7 cellular contexts compared by ENCODE assay signal in the genomic region with DNA sequence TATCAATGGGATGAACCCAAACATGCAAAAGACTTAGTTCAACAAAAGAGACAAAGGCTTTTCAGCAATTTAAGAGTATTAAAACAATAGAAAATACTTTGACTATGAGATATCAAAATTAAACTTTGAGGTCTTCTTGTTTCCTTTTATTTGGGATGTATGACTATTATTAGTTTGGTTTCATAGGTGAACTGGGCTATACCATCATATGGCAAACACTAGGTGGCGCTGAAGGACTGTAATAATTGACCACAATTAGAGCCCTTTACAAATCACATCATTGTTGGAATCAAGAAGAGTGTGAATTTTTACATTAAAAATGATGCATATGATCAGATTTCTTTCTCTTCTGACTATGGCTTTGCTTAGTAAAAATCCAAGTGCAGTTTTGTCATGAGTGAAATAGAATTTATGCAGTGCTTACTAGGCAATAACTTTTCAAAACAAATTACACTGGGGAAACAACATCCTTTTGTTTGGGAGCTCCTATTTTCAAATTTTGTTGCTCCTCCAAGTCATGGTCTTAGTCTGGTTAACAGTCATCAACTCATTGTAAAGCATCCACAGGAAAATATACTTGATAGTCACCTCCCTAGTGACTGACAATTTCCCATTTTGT. TPM values are rescaled to one million over a fixed set of nuclear protein-coding genes. Genes with fewer than 3 reads are reported as not detected.
DNase-seq lines count a peak whose midpoint lies in the region; ATAC-seq, FAIRE-seq and TF ChIP-seq lines count a peak whose summit lies in the region.

No MANE protein-coding gene starts in this region.

- no peaks in the 10 kb centered on the region for H3K79me2 ChIP-seq in astrocyte (ENCODE audit: insufficient read depth, low read length)

- peak; percentile 85 for TF ChIP-seq CTCF in astrocyte (IDR thresholded peaks at IDR 0.05; ENCODE audit: insufficient read depth, low read depth, low read length)

- ATAC-seq in GM19455 (IDR thresholded peaks at IDR 0.05; ENCODE audit: unreplicated experiment): peak; percentile 91
- peak; percentile 67 for ATAC-seq in HG03575 (IDR thresholded peaks at IDR 0.05; ENCODE audit: extremely low read depth, insufficient number of reproducible peaks, low FRiP score, unreplicated experiment)

- H3K9me3 ChIP-seq in astrocyte (ENCODE audit: insufficient read depth, low read depth, low read length): no peaks in the 10 kb centered on the region

- H3K4me3 ChIP-seq in astrocyte (ENCODE audit: insufficient read depth, low read depth, low read length): no peak overlapping the region

- DNase-seq in EL: peak; percentile 42
- DNase-seq in NOMO-1 treated with DMSO at 0.1 percent for 48 hours (lab: John Stamatoyannopoulos, UW; ENCODE audit: unreplicated experiment): peak; percentile 54
- peak; percentile 25 for DNase-seq in astrocyte (ENCODE audit: low read depth)
- DNase-seq in iris pigment epithelial cell (ENCODE audit: low read depth): peak; percentile 59
- DNase-seq in stimulated activated CD8-positive, alpha-beta memory T cell treated with anti-CD3 and anti-CD28 coated beads, Interleukin-15, amount 100 ng/mL, for 1 hour (ENCODE audit: low read depth): peak; percentile 19

- no peak overlapping the region for H3K27ac ChIP-seq in astrocyte (ENCODE audit: low read depth, low read length)

- H3K27me3 Mint-ChIP-seq in astrocyte (ENCODE audit: low read depth, unreplicated experiment): peaks cover 1% of the 10 kb centered on the region

- FAIRE-seq in astrocyte (lab: Jason Lieb, UNC): peak; percentile 34

- H4K20me1 ChIP-seq in astrocyte (ENCODE audit: insufficient read depth, low read length): no peaks in the 10 kb centered on the region

- H2AFZ ChIP-seq in astrocyte (ENCODE audit: low read depth, low read length): no peak overlapping the region

- no peak overlapping the region for H3K9ac ChIP-seq in astrocyte (ENCODE audit: low read length)

- no peak overlapping the region for H3K27ac Mint-ChIP-seq in astrocyte (ENCODE audit: unreplicated experiment)

- H3K4me2 ChIP-seq in astrocyte (ENCODE audit: low read length): no peak overlapping the region

- H3K36me3 Mint-ChIP-seq in astrocyte (ENCODE audit: low read depth, unreplicated experiment): no peaks in the 10 kb centered on the region

- no peaks in the 10 kb centered on the region for H3K4me1 Mint-ChIP-seq in astrocyte (ENCODE audit: low read depth, unreplicated experiment)

- H3K4me3 Mint-ChIP-seq in astrocyte (ENCODE audit: unreplicated experiment): no peak overlapping the region

- no peaks in the 10 kb centered on the region for H3K4me1 ChIP-seq in astrocyte (ENCODE audit: insufficient read depth, low read length)

- H3K27me3 ChIP-seq in astrocyte (ENCODE audit: insufficient read depth, low read length): no peaks in the 10 kb centered on the region

- no peaks in the 10 kb centered on the region for H3K9me3 Mint-ChIP-seq in astrocyte (ENCODE audit: unreplicated experiment)

- no peaks in the 10 kb centered on the region for H3K36me3 ChIP-seq in astrocyte (ENCODE audit: insufficient read depth, low read length)

RNA-seq across cellular contexts. Expression of a gene that starts 14.7 kb away (rescaled TPM):
- total RNA-seq in astrocyte: 0.16 TPM in 1 of 2 replicates, not detected in the other
